7 cellular contexts compared by ENCODE assay signal in the genomic region with DNA sequence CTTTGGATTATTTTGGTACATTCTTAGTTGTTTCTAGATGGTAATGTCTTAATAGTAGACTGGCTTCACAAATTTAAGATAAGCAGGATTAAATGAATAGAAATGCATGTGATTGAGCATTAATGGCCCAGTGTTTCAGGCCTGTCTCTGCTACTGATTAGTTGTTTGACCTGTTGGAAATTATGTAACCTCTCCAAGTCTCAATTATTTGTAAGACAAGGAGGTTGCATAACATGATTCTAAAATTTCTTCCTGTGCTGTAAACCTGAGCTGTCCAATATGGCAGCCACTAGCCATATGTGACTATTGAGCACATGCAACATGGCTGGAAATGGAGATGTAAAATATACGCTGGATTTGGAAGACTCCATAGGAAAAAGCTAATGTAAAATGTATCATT.
"Had no signal": no experiment of that assay in that cellular context is flagged by ENCODE, and none has a peak within 500 bp of the region (broad histone marks: within the 10 kb centered on the region; RNA-seq: fewer than 3 reads in every experiment).

No MANE protein-coding gene starts in this region.

- ATAC-seq: HepG2 had no signal

- H3K4me3 ChIP-seq: GM23338 had no signal

- DNase-seq: H9, HCEC 1CT, HFFc6, IMR-90 had no signal

- H3K4me2 ChIP-seq: GM23338 had no signal

- H3K27ac ChIP-seq: HL-60 had no signal
